Comparison of ENCODE assay signal across 1 cellular context in genomic region chr19:530133-531008, GRCh38.
TF ChIP-seq lines count a peak whose summit lies in the region.

No MANE protein-coding gene starts in this region.

TF ChIP-seq in HepG2, 621 proteins besides CTCF, POLR2A, EP300 and RAD21 (continued from another document and continues in another):
- TF ChIP-seq GATA4 (IDR thresholded peaks at IDR 0.05; ENCODE audit: borderline replicate concordance, low read depth) = no peak
- no peak for TF ChIP-seq ZXDC (CRISPR knock-in tag; IDR thresholded peaks at IDR 0.05)
- TF ChIP-seq PRMT3 (CRISPR knock-in tag; IDR thresholded peaks at IDR 0.05; ENCODE audit: borderline replicate concordance, low read depth) = no peak
- TF ChIP-seq ZNF557 (CRISPR knock-in tag; IDR thresholded peaks at IDR 0.05) = 0 out of 2 replicates have a peak, but pooled peaks have one; percentile 20
- no peak for TF ChIP-seq ZNF160 (CRISPR knock-in tag; IDR thresholded peaks at IDR 0.05)
- TF ChIP-seq ZNF333 (CRISPR knock-in tag; IDR thresholded peaks at IDR 0.05; ENCODE audit: borderline replicate concordance) = 0 out of 2 replicates have a peak, but pooled peaks have one; percentile 31
- TF ChIP-seq SNAI1 (CRISPR knock-in tag; IDR thresholded peaks at IDR 0.05; ENCODE audit: borderline replicate concordance) = no peak
- peak; percentile 4; the same call in 1 of the 2 replicates for TF ChIP-seq HDAC2 (CRISPR knock-in tag; IDR thresholded peaks at IDR 0.05)
- no peak for TF ChIP-seq CREB3 (CRISPR knock-in tag; IDR thresholded peaks at IDR 0.05)
- TF ChIP-seq ZNF230 (CRISPR knock-in tag; IDR thresholded peaks at IDR 0.05) = no peak
- no peak for TF ChIP-seq NFYB (CRISPR knock-in tag; IDR thresholded peaks at IDR 0.05)
- no peak; the same call in 1 of the 2 replicates for TF ChIP-seq ZNF687 (CRISPR knock-in tag; IDR thresholded peaks at IDR 0.05)
- no peak for TF ChIP-seq ZNF678 (CRISPR knock-in tag; IDR thresholded peaks at IDR 0.05)
- no peak for TF ChIP-seq HNRNPH1 (optimal IDR thresholded peaks at IDR 0.05; ENCODE audit: low read depth, low read length)
- peak; percentile 83; the same call in 1 of the 2 replicates for TF ChIP-seq EED (CRISPR knock-in tag; IDR thresholded peaks at IDR 0.05)
- peak; percentile 74; the same call in 1 of the 2 replicates for TF ChIP-seq MAZ (IDR thresholded peaks at IDR 0.05; ENCODE audit: borderline replicate concordance, low read depth, low read length)
- no peak for TF ChIP-seq MAZ (CRISPR knock-in tag; IDR thresholded peaks at IDR 0.05; ENCODE audit: low read depth)
- TF ChIP-seq ZNF207 (IDR thresholded peaks at IDR 0.05; ENCODE audit: borderline replicate concordance) = no peak
- TF ChIP-seq MTF2 (CRISPR knock-in tag; IDR thresholded peaks at IDR 0.05; ENCODE audit: borderline replicate concordance) = no peak
- TF ChIP-seq ZNF407 (CRISPR knock-in tag; IDR thresholded peaks at IDR 0.05; ENCODE audit: not compliant biosample characterization) = no peak
- no peak for TF ChIP-seq AHDC1 (CRISPR knock-in tag; IDR thresholded peaks at IDR 0.05; ENCODE audit: borderline replicate concordance)
- no peak for TF ChIP-seq ZNF788 (CRISPR knock-in tag; IDR thresholded peaks at IDR 0.05; ENCODE audit: borderline replicate concordance)
- TF ChIP-seq MTF1 (CRISPR knock-in tag; IDR thresholded peaks at IDR 0.05) = no peak
- TF ChIP-seq PAXIP1 (CRISPR knock-in tag; conservative IDR thresholded peaks at IDR 0.05) = peak; percentile 67
- TF ChIP-seq ZNF282 (IDR thresholded peaks at IDR 0.05; ENCODE audit: partially characterized antibody) = no peak
